Comparison of ENCODE assay signal across 1 cellular context in genomic region chr11:46259347-46259746, GRCh38. TPM values are rescaled to one million over a fixed set of nuclear protein-coding genes. Genes with fewer than 3 reads are reported as not detected.
"Had no signal": no experiment of that assay in that cellular context is flagged by ENCODE, and none has a peak within 500 bp of the region (broad histone marks: within the 10 kb centered on the region; RNA-seq: fewer than 3 reads in every experiment).

No MANE protein-coding gene starts in this region.

RNA-seq across cellular contexts. Expression of gene CREB3L1, which starts 18.1 kb away (rescaled TPM):
- total RNA-seq: MCF 10A had no signal
